In the genomic region with DNA sequence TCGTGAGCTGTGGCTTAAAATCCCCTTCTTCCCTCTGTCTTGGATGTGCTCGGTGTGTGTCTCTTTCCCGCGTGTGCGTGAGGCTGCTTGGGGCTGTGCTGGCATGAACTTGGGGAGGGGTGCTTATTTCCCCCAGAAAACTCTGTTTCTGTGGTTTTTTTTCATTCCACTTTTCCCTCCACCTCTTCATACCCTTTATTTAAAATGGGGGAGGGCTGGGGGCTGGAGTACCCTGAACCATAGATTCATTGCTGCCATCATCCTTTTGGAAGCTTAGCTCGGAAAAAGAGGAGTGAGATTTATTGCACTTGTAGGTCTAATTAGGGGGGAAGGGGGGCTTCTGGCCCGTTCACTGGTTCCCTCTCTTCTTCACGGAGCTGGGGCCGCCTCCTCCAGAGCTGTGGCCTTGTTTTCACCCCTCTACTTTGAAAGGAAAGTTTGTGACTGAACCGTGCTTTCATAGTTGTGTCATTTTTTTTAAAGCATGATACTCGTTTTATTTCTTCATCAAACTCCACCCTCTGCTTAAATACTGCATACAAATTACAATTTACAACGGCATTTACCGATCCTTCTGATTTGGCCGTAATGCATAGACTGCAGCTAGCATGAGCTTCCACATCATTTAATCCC, we compare ENCODE assay signal across 9 cellular contexts. TPM values are rescaled to one million over a fixed set of nuclear protein-coding genes. Genes with fewer than 3 reads are reported as not detected.
DNase-seq lines count a peak whose midpoint lies in the region; ATAC-seq and TF ChIP-seq lines count a peak whose summit lies in the region.
"Had no signal": no experiment of that assay in that cellular context is flagged by ENCODE, and none has a peak within 500 bp of the region (broad histone marks: within the 10 kb centered on the region; RNA-seq: fewer than 3 reads in every experiment).

No MANE protein-coding gene starts in this region.

- intact Hi-C loops in activated CD4-positive, alpha-beta T cell treated with anti-CD3 and anti-CD28 coated beads, Interleukin-2, amount 10 ng/mL, durations not matched to agents 24 days and 14 days (cut with micrococcal nuclease): loop anchor here (2.0 kb wide), 1 partner anchor 17 kb away; no protein-coding TSS in a partner anchor

- H3K27me3 ChIP-seq in suprapubic skin: peaks cover 68% of the 10 kb centered on the region

- 24% methylated on average over 14 of the region's 14 CpGs for WGBS in suprapubic skin

- H3K9me3 Mint-ChIP-seq in activated CD4-positive, alpha-beta T cell treated with anti-CD3 and anti-CD28 coated beads, Interleukin-2, amount 10 ng/mL, durations not matched to agents 24 days and 14 days: peaks cover 10% of the 10 kb centered on the region
- peaks cover 5% of the 10 kb centered on the region for H3K9me3 Mint-ChIP-seq in activated naive CD8-positive, alpha-beta T cell treated with anti-CD3 and anti-CD28 coated beads for 36 hours

- no peak for DNase-seq in activated CD4-positive, alpha-beta T cell treated with anti-CD3 and anti-CD28 coated beads, Interleukin-2, amount 10 ng/mL, durations not matched to agents 24 days and 14 days
- DNase-seq in activated CD4-positive, alpha-beta T cell treated with anti-CD3 and anti-CD28 coated beads, Interleukin-2, amount 50 U/mL, for 48 hours: no peak
- no peak for DNase-seq in activated naive CD8-positive, alpha-beta T cell treated with anti-CD3 and anti-CD28 coated beads for 36 hours
- peak; percentile 10 for DNase-seq in kidney tubule cell (ENCODE audit: low spot score)
- no peak for DNase-seq in suprapubic skin (ENCODE audit: low spot score in 2 of 2)
- DNase-seq in omental fat pad (ENCODE audit: low spot score): no peak
- DNase-seq: DMS153 had no signal

- H3K36me3 ChIP-seq in suprapubic skin: no peaks in the 10 kb centered on the region

- peak overlapping the region; percentile 60 for H3K4me3 ChIP-seq in suprapubic skin

- no peak for TF ChIP-seq EP300 in suprapubic skin (IDR thresholded peaks at IDR 0.05)

- ATAC-seq in omental fat pad (ENCODE audit: low FRiP score) (no peak), HG02798 (IDR thresholded peaks at IDR 0.05; ENCODE audit: poor library complexity, unreplicated experiment) (no peak), HG02870 (IDR thresholded peaks at IDR 0.05; ENCODE audit: unreplicated experiment) (no peak)

- TF ChIP-seq CTCF in suprapubic skin (IDR thresholded peaks at IDR 0.05) (no peak), omental fat pad (IDR thresholded peaks at IDR 0.05) (no peak)

- peak overlapping the region; percentile 76 for H3K4me3 Mint-ChIP-seq in activated CD4-positive, alpha-beta T cell treated with anti-CD3 and anti-CD28 coated beads, Interleukin-2, amount 10 ng/mL, durations not matched to agents 24 days and 14 days
- peak overlapping the region; percentile 61 for H3K4me3 Mint-ChIP-seq in activated naive CD8-positive, alpha-beta T cell treated with anti-CD3 and anti-CD28 coated beads for 36 hours

- no peak overlapping the region for H3K27ac ChIP-seq in suprapubic skin

- peaks cover 52% of the 10 kb centered on the region for H3K27me3 Mint-ChIP-seq in activated CD4-positive, alpha-beta T cell treated with anti-CD3 and anti-CD28 coated beads, Interleukin-2, amount 10 ng/mL, durations not matched to agents 24 days and 14 days
- H3K27me3 Mint-ChIP-seq in activated naive CD8-positive, alpha-beta T cell treated with anti-CD3 and anti-CD28 coated beads for 36 hours: peaks cover 61% of the 10 kb centered on the region

- peaks cover 15% of the 10 kb centered on the region for H3K4me1 Mint-ChIP-seq in activated CD4-positive, alpha-beta T cell treated with anti-CD3 and anti-CD28 coated beads, Interleukin-2, amount 10 ng/mL, durations not matched to agents 24 days and 14 days
- peaks cover 27% of the 10 kb centered on the region for H3K4me1 Mint-ChIP-seq in activated naive CD8-positive, alpha-beta T cell treated with anti-CD3 and anti-CD28 coated beads for 36 hours

- peaks cover 12% of the 10 kb centered on the region for H3K36me3 Mint-ChIP-seq in activated CD4-positive, alpha-beta T cell treated with anti-CD3 and anti-CD28 coated beads, Interleukin-2, amount 10 ng/mL, durations not matched to agents 24 days and 14 days (ENCODE audit: low read depth)
- peaks cover 8% of the 10 kb centered on the region for H3K36me3 Mint-ChIP-seq in activated naive CD8-positive, alpha-beta T cell treated with anti-CD3 and anti-CD28 coated beads for 36 hours

- H3K27ac Mint-ChIP-seq in activated CD4-positive, alpha-beta T cell treated with anti-CD3 and anti-CD28 coated beads, Interleukin-2, amount 10 ng/mL, durations not matched to agents 24 days and 14 days: peak overlapping the region; percentile 68
- H3K27ac Mint-ChIP-seq in activated naive CD8-positive, alpha-beta T cell treated with anti-CD3 and anti-CD28 coated beads for 36 hours: no peak overlapping the region

- no peaks in the 10 kb centered on the region for H3K9me3 ChIP-seq in suprapubic skin

- peaks cover 33% of the 10 kb centered on the region for H3K4me1 ChIP-seq in suprapubic skin

- no peak for TF ChIP-seq POLR2A in suprapubic skin (IDR thresholded peaks at IDR 0.05)

RNA-seq across cellular contexts. Expression of a gene that starts 2.8 kb away (rescaled TPM):
- not detected in 2 replicates for total RNA-seq in activated CD4-positive, alpha-beta T cell treated with anti-CD3 and anti-CD28 coated beads, Interleukin-2, amount 10 ng/mL, durations not matched to agents 24 days and 14 days
- total RNA-seq in activated naive CD8-positive, alpha-beta T cell treated with anti-CD3 and anti-CD28 coated beads for 36 hours: not detected
- total RNA-seq in suprapubic skin (1 to 10 TPM in 2 of 4 donors, under 1 TPM in 2; 0.49 to 3.1 (median 1.3) TPM), omental fat pad (100 to 1,000 TPM in 1 of 4 donors, 10 to 100 TPM in 3; 15.6 to 117 (median 68.3) TPM)

RNA-seq across cellular contexts. Expression of a gene that starts 4.8 kb away (rescaled TPM):
- not detected in 2 replicates for total RNA-seq in activated CD4-positive, alpha-beta T cell treated with anti-CD3 and anti-CD28 coated beads, Interleukin-2, amount 10 ng/mL, durations not matched to agents 24 days and 14 days
- not detected for total RNA-seq in activated naive CD8-positive, alpha-beta T cell treated with anti-CD3 and anti-CD28 coated beads for 36 hours
- 1 to 10 TPM in 3 of 4 donors, under 1 TPM in 1; 0.76 to 1.4 (median 1.2) TPM for total RNA-seq in suprapubic skin
- 10 to 100 TPM; 17.3 to 31.0 (median 22.9) TPM for total RNA-seq in omental fat pad

Comparison
In these comparisons a context has a peak if more than half of its experiments do, and no peak if none do; other contexts are left out.
1. RNA of a gene that starts 2.8 kb away (total RNA-seq): 15.6 to 117 TPM in omental fat pad; 0.49 to 3.1 TPM in suprapubic skin, not detected in activated CD4-positive, alpha-beta T cell treated with anti-CD3 and anti-CD28 coated beads, Interleukin-2, amount 10 ng/mL, durations not matched to agents 24 days and 14 days and not detected in activated naive CD8-positive, alpha-beta T cell treated with anti-CD3 and anti-CD28 coated beads for 36 hours; every median in the first group is over 4 times any median in the second.
2. RNA of a gene that starts 4.8 kb away (total RNA-seq): 17.3 to 31.0 TPM in omental fat pad; 0.76 to 1.4 TPM in suprapubic skin, not detected in activated CD4-positive, alpha-beta T cell treated with anti-CD3 and anti-CD28 coated beads, Interleukin-2, amount 10 ng/mL, durations not matched to agents 24 days and 14 days and not detected in activated naive CD8-positive, alpha-beta T cell treated with anti-CD3 and anti-CD28 coated beads for 36 hours; every median in the first group is over 4 times any median in the second.